Comparison of ENCODE assay signal across 12 cellular contexts in genomic region chr10:38025283-38025682, GRCh38. TPM values are rescaled to one million over a fixed set of nuclear protein-coding genes. Genes with fewer than 3 reads are reported as not detected.
DNase-seq lines count a peak whose midpoint lies in the region; ATAC-seq lines count a peak whose summit lies in the region.
"Had no signal": no experiment of that assay in that cellular context is flagged by ENCODE, and none has a peak within 500 bp of the region (broad histone marks: within the 10 kb centered on the region; RNA-seq: fewer than 3 reads in every experiment).

No MANE protein-coding gene starts in this region.

- no peaks in the 10 kb centered on the region for H3K27me3 Mint-ChIP-seq in activated naive CD8-positive, alpha-beta T cell treated with anti-CD3 and anti-CD28 coated beads, Interleukin-2, amount 10 ng/mL, durations not matched to agents 7 days and 5 days
- H3K27me3 Mint-ChIP-seq: activated CD4-positive, alpha-beta T cell treated with anti-CD3 and anti-CD28 coated beads, Interleukin-2, amount 10 ng/mL, durations not matched to agents 7 days and 5 days had no signal

- H3K4me1 Mint-ChIP-seq in activated naive CD8-positive, alpha-beta T cell treated with anti-CD3 and anti-CD28 coated beads, Interleukin-2, amount 10 ng/mL, durations not matched to agents 7 days and 5 days, result peaks cover 17% of the 10 kb centered on the region

- DNase-seq in activated naive CD8-positive, alpha-beta T cell treated with anti-CD3 and anti-CD28 coated beads, Interleukin-2, amount 10 ng/mL, durations not matched to agents 7 days and 5 days, result no peak
- no peak for DNase-seq in COLO668 (lab: John Stamatoyannopoulos, UW; ENCODE audit: unreplicated experiment)
- no peak for DNase-seq in LoVo (ENCODE audit: low spot score)
- no peak for DNase-seq in NCI-H82 (lab: John Stamatoyannopoulos, UW)
- DNase-seq in NCI-H524 (lab: John Stamatoyannopoulos, UW), result no peak
- DNase-seq: activated CD4-positive, alpha-beta T cell treated with anti-CD3 and anti-CD28 coated beads, Interleukin-2, amount 10 ng/mL, durations not matched to agents 7 days and 5 days; effector memory CD4-positive, alpha-beta T cell; left ventricle myocardium superior; NCI-H1092 had no signal

- H3K36me3 Mint-ChIP-seq in activated naive CD8-positive, alpha-beta T cell treated with anti-CD3 and anti-CD28 coated beads, Interleukin-2, amount 10 ng/mL, durations not matched to agents 7 days and 5 days, result peaks cover 88% of the 10 kb centered on the region

- POLR2A ChIA-PET in activated naive CD8-positive, alpha-beta T cell treated with anti-CD3 and anti-CD28 coated beads, Interleukin-2, amount 10 ng/mL, durations not matched to agents 7 days and 5 days (lab: Charles Lee), result no interaction called here

- H3K4me3 Mint-ChIP-seq in activated naive CD8-positive, alpha-beta T cell treated with anti-CD3 and anti-CD28 coated beads, Interleukin-2, amount 10 ng/mL, durations not matched to agents 7 days and 5 days, result no peak overlapping the region
- H3K4me3 Mint-ChIP-seq: activated CD4-positive, alpha-beta T cell treated with anti-CD3 and anti-CD28 coated beads, Interleukin-2, amount 10 ng/mL, durations not matched to agents 7 days and 5 days had no signal

- H3K9me3 Mint-ChIP-seq in activated naive CD8-positive, alpha-beta T cell treated with anti-CD3 and anti-CD28 coated beads, Interleukin-2, amount 10 ng/mL, durations not matched to agents 7 days and 5 days, result peaks cover 16% of the 10 kb centered on the region

- peak overlapping the region; percentile 59 for H3K27ac Mint-ChIP-seq in activated naive CD8-positive, alpha-beta T cell treated with anti-CD3 and anti-CD28 coated beads, Interleukin-2, amount 10 ng/mL, durations not matched to agents 7 days and 5 days
- H3K27ac Mint-ChIP-seq: activated CD4-positive, alpha-beta T cell treated with anti-CD3 and anti-CD28 coated beads, Interleukin-2, amount 10 ng/mL, durations not matched to agents 7 days and 5 days had no signal

- peak; percentile 75 for ATAC-seq in GM18499 (IDR thresholded peaks at IDR 0.05; ENCODE audit: insufficient read depth, unreplicated experiment)
- peak; percentile 81 for ATAC-seq in GM21447 (IDR thresholded peaks at IDR 0.05; ENCODE audit: unreplicated experiment)
- ATAC-seq in HG03457 (IDR thresholded peaks at IDR 0.05; ENCODE audit: unreplicated experiment), result peak; percentile 76
- ATAC-seq in activated naive CD8-positive, alpha-beta T cell treated with anti-CD3 and anti-CD28 coated beads, Interleukin-2, amount 10 ng/mL, durations not matched to agents 7 days and 5 days (ENCODE audit: low read depth), result peak; percentile 72
- ATAC-seq: left ventricle myocardium superior had no signal

RNA-seq across cellular contexts. Expression of gene ZNF33A, which starts 14.8 kb away (rescaled TPM):
- total RNA-seq in activated naive CD8-positive, alpha-beta T cell treated with anti-CD3 and anti-CD28 coated beads, Interleukin-2, amount 10 ng/mL, durations not matched to agents 7 days and 5 days, result 10 to 100 TPM; 40.1 to 42.7 TPM

RNA-seq across cellular contexts. Expression of gene ZNF25, which starts 48.8 kb away (rescaled TPM):
- 1 to 10 TPM; 8.4 to 9.2 TPM for total RNA-seq in activated naive CD8-positive, alpha-beta T cell treated with anti-CD3 and anti-CD28 coated beads, Interleukin-2, amount 10 ng/mL, durations not matched to agents 7 days and 5 days
